2 cellular contexts compared by ENCODE assay signal in genomic region chr3:170797685-170798084, GRCh38.
A peak's percentile ranks its signal among the peaks of the same experiment; 100 is the strongest.
TF ChIP-seq lines count a peak whose summit lies in the region.

No MANE protein-coding gene starts in this region.

TF ChIP-seq in IMR-90, 13 proteins besides CTCF, POLR2A, EP300 and RAD21:
- TF ChIP-seq CHD1 (IDR thresholded peaks at IDR 0.05; ENCODE audit: low read depth, low read length) = no peak
- no peak for TF ChIP-seq NFE2L2 (IDR thresholded peaks at IDR 0.05; ENCODE audit: low read depth, low read length)
- no peak for TF ChIP-seq MAFK (IDR thresholded peaks at IDR 0.05; ENCODE audit: low read depth, low read length)

TF ChIP-seq in K562, 482 proteins besides CTCF, POLR2A, EP300 and RAD21:
- TF ChIP-seq FOXK2 (conservative IDR thresholded peaks at IDR 0.05 in 1 of 2, IDR thresholded peaks at IDR 0.05 in 1 of 2; ENCODE audit: low read depth in 2 of 2) (no peak), CC2D1A (IDR thresholded peaks at IDR 0.05) (peak; percentile 80), MYC (IDR thresholded peaks at IDR 0.05; ENCODE audit: low read depth, low read length) (no peak), MYC (CRISPR knock-in tag; IDR thresholded peaks at IDR 0.05; ENCODE audit: borderline replicate concordance, low read depth) (no peak), CHAMP1 (IDR thresholded peaks at IDR 0.05) (peak; percentile 90), ZFX (CRISPR knock-in tag; IDR thresholded peaks at IDR 0.05) (no peak)
